ENCODE assay signal across 19 cellular contexts in genomic region chr20:64140956-64141355, GRCh38. TPM values are rescaled to one million over a fixed set of nuclear protein-coding genes. Genes with fewer than 3 reads are reported as not detected.
DNase-seq lines count a peak whose midpoint lies in the region; ATAC-seq and TF ChIP-seq lines count a peak whose summit lies in the region.
"Had no signal": no experiment of that assay in that cellular context is flagged by ENCODE, and none has a peak within 500 bp of the region (broad histone marks: within the 10 kb centered on the region; RNA-seq: fewer than 3 reads in every experiment).

No MANE protein-coding gene starts in this region.

- H3K4me1 Mint-ChIP-seq in glutamatergic neuron (ENCODE audit: low read depth, unreplicated experiment): peaks cover 23% of the 10 kb centered on the region

- peaks cover 14% of the 10 kb centered on the region for H3K9me3 Mint-ChIP-seq in glutamatergic neuron (ENCODE audit: unreplicated experiment)

- intact Hi-C loops in left ventricle myocardium superior (cut with micrococcal nuclease): no loop called here
- intact Hi-C loops in left cardiac atrium (cut with DNase I): no loop called here

- DNase-seq in left ventricle myocardium superior: peak; percentile 14
- no peak for DNase-seq in left cardiac atrium
- DNase-seq in glutamatergic neuron: peak; percentile 14
- DNase-seq in omental fat pad (ENCODE audit: low spot score): peak; percentile 1
- DNase-seq in superior temporal gyrus (ENCODE audit: extremely low spot score): no peak
- DNase-seq in H4 (ENCODE audit: low spot score): no peak
- DNase-seq: ACHN, COR-L47, DMS53, H9, IMR-90, Karpas-422, MM.1S, NCI-H1105, NCI-H1694, NCI-H2227 treated with DMSO at 0.1 percent for 48 hours, NCI-H524 had no signal

- H3K27ac Mint-ChIP-seq in glutamatergic neuron (ENCODE audit: unreplicated experiment): no peak overlapping the region

- peaks cover 6% of the 10 kb centered on the region for H3K27me3 Mint-ChIP-seq in glutamatergic neuron (ENCODE audit: unreplicated experiment)

- peaks cover 7% of the 10 kb centered on the region for H3K36me3 Mint-ChIP-seq in glutamatergic neuron (ENCODE audit: unreplicated experiment)

- H3K4me3 Mint-ChIP-seq in glutamatergic neuron (ENCODE audit: unreplicated experiment): no peak overlapping the region
- H3K4me3 Mint-ChIP-seq: H9 had no signal

- no peak for ATAC-seq in left ventricle myocardium superior
- no peak for ATAC-seq in left cardiac atrium
- no peak for ATAC-seq in omental fat pad (ENCODE audit: low FRiP score)
- ATAC-seq in GM19397 (IDR thresholded peaks at IDR 0.05; ENCODE audit: unreplicated experiment): no peak

- TF ChIP-seq CTCF in glutamatergic neuron (IDR thresholded peaks at IDR 0.05; ENCODE audit: partially characterized antibody, unreplicated experiment) (no peak), omental fat pad (IDR thresholded peaks at IDR 0.05) (no peak)

RNA-seq across cellular contexts. Expression of gene MYT1, which starts 23.3 kb away (rescaled TPM):
- total RNA-seq in left ventricle myocardium superior: 0.20 TPM
- total RNA-seq in left cardiac atrium: under 1 TPM; 0.21 to 0.34 TPM
- 159 TPM for total RNA-seq in glutamatergic neuron (ENCODE audit: unreplicated experiment)
- total RNA-seq in omental fat pad: not detected
- total RNA-seq in H4 (2014; rRNA removed; shearing (Covaris generic)): 0.27 and 1.5 TPM in 2 replicates
- total RNA-seq: IMR-90 had no signal

RNA-seq across cellular contexts. Expression of gene NPBWR2, which starts 33.6 kb away (rescaled TPM):
- total RNA-seq in left ventricle myocardium superior (not detected), left cardiac atrium (not detected), glutamatergic neuron (ENCODE audit: unreplicated experiment) (not detected), omental fat pad (not detected)
- total RNA-seq in H4 (2014; rRNA removed; shearing (Covaris generic)): not detected in 2 replicates
- total RNA-seq: H9, HT-29, IMR-90 had no signal

RNA-seq across cellular contexts. Expression of gene LKAAEAR1, which starts 56.8 kb away (rescaled TPM):
- not detected for total RNA-seq in left ventricle myocardium superior
- total RNA-seq in left cardiac atrium: under 1 TPM in 1 of 2 donors, not detected in 1; 0.41 TPM
- not detected for total RNA-seq in glutamatergic neuron (ENCODE audit: unreplicated experiment)
- under 1 TPM in 1 of 4 donors, not detected in 3; 0.65 TPM for total RNA-seq in omental fat pad
- total RNA-seq in H4 (2014; rRNA removed; shearing (Covaris generic)): 0.60 TPM in 1 of 2 replicates, not detected in the other
- total RNA-seq: HT-29, IMR-90 had no signal

Comparison
In these comparisons a context has a peak if more than half of its experiments do, and no peak if none do; other contexts are left out.
1. DNase-seq: peak in left ventricle myocardium superior (single experiment), glutamatergic neuron (single experiment) and omental fat pad (single experiment); none in left cardiac atrium (single experiment), superior temporal gyrus (single experiment) and H4 (single experiment).
2. RNA of gene MYT1, which starts 23.3 kb away (total RNA-seq): 159 TPM in glutamatergic neuron (single experiment); 0.21 to 0.34 TPM in left cardiac atrium, 0.27 to 1.5 TPM in H4, 0.20 TPM in left ventricle myocardium superior (single experiment) and not detected in omental fat pad; every median in the first group is over 10 times any median in the second.